ENCODE assay signal across 8 cellular contexts in genomic region chr1:200150721-200151120, GRCh38.
DNase-seq lines count a peak whose midpoint lies in the region; ATAC-seq and TF ChIP-seq lines count a peak whose summit lies in the region.

No MANE protein-coding gene starts in this region.

- no peaks in the 10 kb centered on the region for H3K9me3 Mint-ChIP-seq in activated naive CD4-positive, alpha-beta T cell treated with anti-CD3 and anti-CD28 coated beads, Interleukin-2, amount 10 ng/mL, durations not matched to agents 7 days and 5 days

- no peak overlapping the region for H3K4me3 Mint-ChIP-seq in activated naive CD4-positive, alpha-beta T cell treated with anti-CD3 and anti-CD28 coated beads, Interleukin-2, amount 10 ng/mL, durations not matched to agents 7 days and 5 days

- intact Hi-C loops in left colon (cut with DNase I, micrococcal nuclease), result no loop called here
- intact Hi-C loops in left ventricle myocardium inferior (cut with micrococcal nuclease), result no loop called here

- no peak for TF ChIP-seq CTCF in left ventricle myocardium inferior (IDR thresholded peaks at IDR 0.05; ENCODE audit: borderline replicate concordance)

- H3K36me3 Mint-ChIP-seq in activated naive CD4-positive, alpha-beta T cell treated with anti-CD3 and anti-CD28 coated beads, Interleukin-2, amount 10 ng/mL, durations not matched to agents 7 days and 5 days, result peaks cover 2% of the 10 kb centered on the region

- H3K9me3 ChIP-seq in left ventricle myocardium inferior (replicated peaks), result no peaks in the 10 kb centered on the region

- H3K4me1 ChIP-seq in left ventricle myocardium inferior, result no peaks in the 10 kb centered on the region

- peaks cover 28% of the 10 kb centered on the region for H3K4me1 Mint-ChIP-seq in activated naive CD4-positive, alpha-beta T cell treated with anti-CD3 and anti-CD28 coated beads, Interleukin-2, amount 10 ng/mL, durations not matched to agents 7 days and 5 days

- H3K27me3 ChIP-seq in left ventricle myocardium inferior (ENCODE audit: low read depth), result no peaks in the 10 kb centered on the region

- ATAC-seq in HG03066 (IDR thresholded peaks at IDR 0.05; ENCODE audit: low read depth, unreplicated experiment) (peak; percentile 40), left colon (peak; percentile 38)

- H3K27me3 Mint-ChIP-seq in activated naive CD4-positive, alpha-beta T cell treated with anti-CD3 and anti-CD28 coated beads, Interleukin-2, amount 10 ng/mL, durations not matched to agents 7 days and 5 days, result no peaks in the 10 kb centered on the region

- H3K36me3 ChIP-seq in left ventricle myocardium inferior, result no peaks in the 10 kb centered on the region

- no peak overlapping the region for H3K27ac Mint-ChIP-seq in activated naive CD4-positive, alpha-beta T cell treated with anti-CD3 and anti-CD28 coated beads, Interleukin-2, amount 10 ng/mL, durations not matched to agents 7 days and 5 days

- no peak overlapping the region for H3K4me3 ChIP-seq in left ventricle myocardium inferior

- DNase-seq in activated naive CD4-positive, alpha-beta T cell treated with Interleukin-2 at 50 U/mL for 16 hours, result peak; percentile 16
- DNase-seq in activated naive CD4-positive, alpha-beta T cell treated with anti-CD3 and anti-CD28 coated beads, Interleukin-2, amount 10 ng/mL, durations not matched to agents 7 days and 5 days, result no peak
- DNase-seq in SW480 (ENCODE audit: low spot score) (peak; percentile 51), left colon (no peak), COR-L47 (lab: John Stamatoyannopoulos, UW) (no peak), NCI-H2196 treated with DMSO at 0.1 percent for 48 hours (lab: John Stamatoyannopoulos, UW; ENCODE audit: unreplicated experiment) (no peak), left ventricle myocardium inferior (no peak)

- no peak overlapping the region for H3K27ac ChIP-seq in left ventricle myocardium inferior (replicated peaks)

- CTCF ChIA-PET in activated naive CD4-positive, alpha-beta T cell treated with anti-CD3 and anti-CD28 coated beads, Interleukin-2, amount 10 ng/mL, durations not matched to agents 7 days and 5 days (lab: Charles Lee), result no interaction called here

Comparison
In these comparisons a context has a peak if more than half of its experiments do, and no peak if none do; other contexts are left out.
1. DNase-seq: peak in activated naive CD4-positive, alpha-beta T cell treated with Interleukin-2 at 50 U/mL for 16 hours (single experiment) and SW480 (single experiment); none in activated naive CD4-positive, alpha-beta T cell treated with anti-CD3 and anti-CD28 coated beads, Interleukin-2, amount 10 ng/mL, durations not matched to agents 7 days and 5 days (single experiment), left colon (0 of 2), COR-L47 (single experiment), NCI-H2196 treated with DMSO at 0.1 percent for 48 hours (single experiment) and left ventricle myocardium inferior (single experiment).